8 cellular contexts compared by ENCODE assay signal in genomic region chr3:59540696-59541095, GRCh38.
DNase-seq lines count a peak whose midpoint lies in the region; ATAC-seq and TF ChIP-seq lines count a peak whose summit lies in the region.

No MANE protein-coding gene starts in this region.

- H2BK5ac ChIP-seq in mesendoderm (ENCODE audit: low read length): no peak overlapping the region

- no peaks in the 10 kb centered on the region for H3K79me2 ChIP-seq in mesendoderm (ENCODE audit: control insufficient read depth, insufficient read depth, low read length)

- no peaks in the 10 kb centered on the region for H3K27me3 Mint-ChIP-seq in Calu3 (ENCODE audit: unreplicated experiment)

- H3K27me3 ChIP-seq in mesendoderm (ENCODE audit: insufficient read depth, low read length, poor library complexity): no peaks in the 10 kb centered on the region

- no peak overlapping the region for H2BK120ac ChIP-seq in mesendoderm (ENCODE audit: low read depth, low read length)

- no peak overlapping the region for H3K4ac ChIP-seq in mesendoderm (ENCODE audit: low read depth, low read length)

- no peak overlapping the region for H4K8ac ChIP-seq in mesendoderm (ENCODE audit: low read depth, low read length)

- peaks cover 3% of the 10 kb centered on the region for H3K9me3 Mint-ChIP-seq in Calu3 (ENCODE audit: low read depth, unreplicated experiment)

- CTCF ChIA-PET in Calu3 (lab: Charles Lee): no interaction called here

- no peak overlapping the region for H3K27ac Mint-ChIP-seq in Calu3 (ENCODE audit: unreplicated experiment)

- no peaks in the 10 kb centered on the region for H3K79me1 ChIP-seq in mesendoderm (ENCODE audit: low read length)

- no peaks in the 10 kb centered on the region for H3K36me3 ChIP-seq in mesendoderm (ENCODE audit: control insufficient read depth, insufficient read depth, low read length)

- H4K5ac ChIP-seq in mesendoderm (ENCODE audit: low read length): no peak overlapping the region

- no peak overlapping the region for H3K18ac ChIP-seq in mesendoderm (ENCODE audit: low read length)

- no peak overlapping the region for H3K56ac ChIP-seq in mesendoderm (ENCODE audit: low read length)

- ATAC-seq in GM18858 (IDR thresholded peaks at IDR 0.05; ENCODE audit: unreplicated experiment): peak; percentile 94
- ATAC-seq in GM21528 (IDR thresholded peaks at IDR 0.05; ENCODE audit: low FRiP score, unreplicated experiment): peak; percentile 89
- peak; percentile 90 for ATAC-seq in HG03378 (IDR thresholded peaks at IDR 0.05; ENCODE audit: unreplicated experiment)

- no CpG with 5 or more reads among the region's 5 CpGs for WGBS in mesendoderm (ENCODE audit: extremely low coverage, insufficient coverage, low lambda C conversion rate)

- peaks cover 5% of the 10 kb centered on the region for H3K4me1 ChIP-seq in mesendoderm (ENCODE audit: control insufficient read depth, low read depth, low read length)

- no peak overlapping the region for H3K23ac ChIP-seq in mesendoderm (ENCODE audit: low read length)

- H2AK5ac ChIP-seq in mesendoderm (ENCODE audit: low read length): no peak overlapping the region

- no peak overlapping the region for H2BK15ac ChIP-seq in mesendoderm (replicated peaks; ENCODE audit: low read depth)

- H3K36me3 Mint-ChIP-seq in Calu3 (ENCODE audit: insufficient read depth, unreplicated experiment): no peaks in the 10 kb centered on the region

- intact Hi-C loops in Calu3 (cut with micrococcal nuclease; ENCODE audit: unreplicated experiment): no loop called here

- no peak overlapping the region for H3K4me3 ChIP-seq in mesendoderm (ENCODE audit: low read length)

- H3K4me1 Mint-ChIP-seq in Calu3 (ENCODE audit: low read depth, unreplicated experiment): no peaks in the 10 kb centered on the region

- H3K9ac ChIP-seq in mesendoderm (ENCODE audit: low read length): no peak overlapping the region

- no peak overlapping the region for H3K4me3 Mint-ChIP-seq in Calu3 (ENCODE audit: low read depth, unreplicated experiment)

- H3K4me2 ChIP-seq in mesendoderm (ENCODE audit: low read length): no peak overlapping the region

- DNase-seq in mesendoderm (peak; percentile 58), amniotic stem cell (lab: John Stamatoyannopoulos, UW) (no peak), Calu3 (no peak), NOMO-1 (lab: John Stamatoyannopoulos, UW; ENCODE audit: unreplicated experiment in 2 of 2) (no peak), NCI-H2196 treated with DMSO at 0.1 percent for 48 hours (lab: John Stamatoyannopoulos, UW; ENCODE audit: unreplicated experiment) (no peak)

- no TSS peak for BruUV-seq in Calu3 (replicated peaks; lab: Mats Ljungman, UMichigan)

- TF ChIP-seq CTCF in Calu3 (IDR thresholded peaks at IDR 0.05; ENCODE audit: unreplicated experiment): no peak

- no peak overlapping the region for H3K27ac ChIP-seq in mesendoderm (ENCODE audit: low read depth, low read length)
